In genomic region chr3:123698813-123699212, GRCh38 we compare ENCODE assay signal across 22 cellular contexts.
DNase-seq lines count a peak whose midpoint lies in the region; ATAC-seq and TF ChIP-seq lines count a peak whose summit lies in the region.
"Had no signal": no experiment of that assay in that cellular context is flagged by ENCODE, and none has a peak within 500 bp of the region (broad histone marks: within the 10 kb centered on the region; RNA-seq: fewer than 3 reads in every experiment).

No MANE protein-coding gene starts in this region.

- H3K9me3 Mint-ChIP-seq in nephron: no peaks in the 10 kb centered on the region
- no peaks in the 10 kb centered on the region for H3K9me3 Mint-ChIP-seq in stimulated activated effector memory CD8-positive, alpha-beta T cell treated with anti-CD3 and anti-CD28 coated beads, Interleukin-12 subunit alpha, Interleukin-12 subunit beta, amount 100 ng/mL, for 72 hours
- H3K9me3 Mint-ChIP-seq: stimulated activated memory B cell treated with anti-CD40 and anti-IgM and Interleukin-4, amounts not matched to agents 10 μg/mL and 1 μg/mL and 100 μg/mL, for 72 hours had no signal

- H3K4me3 Mint-ChIP-seq in nephron: peak overlapping the region; percentile 91 to 96 (median 92)
- H3K4me3 Mint-ChIP-seq in stimulated activated effector memory CD8-positive, alpha-beta T cell treated with anti-CD3 and anti-CD28 coated beads, Interleukin-12 subunit alpha, Interleukin-12 subunit beta, amount 100 ng/mL, for 72 hours: no peak overlapping the region
- H3K4me3 Mint-ChIP-seq: stimulated activated memory B cell treated with anti-CD40 and anti-IgM and Interleukin-4, amounts not matched to agents 10 μg/mL and 1 μg/mL and 100 μg/mL, for 72 hours had no signal

- peaks cover 6 to 16% of the 10 kb centered on the region in 2 donors for H3K36me3 ChIP-seq in ascending aorta
- H3K36me3 ChIP-seq in esophagus (ENCODE audit: control insufficient read depth in 2 of 2, insufficient read depth in 2 of 2, low read length in 1 of 2): no peaks in the 10 kb centered on the region
- peaks cover 5% of the 10 kb centered on the region for H3K36me3 ChIP-seq in thoracic aorta
- H3K36me3 ChIP-seq: pancreas had no signal

- peaks cover 12 to 40% of the 10 kb centered on the region in 2 donors for H3K4me1 ChIP-seq in ascending aorta
- H3K4me1 ChIP-seq in esophagus (ENCODE audit: control insufficient read depth in 2 of 2, insufficient read depth in 2 of 2, low read length in 1 of 2): peaks cover 2 to 3% of the 10 kb centered on the region in 2 donors
- H3K4me1 ChIP-seq in thoracic aorta (ENCODE audit: control insufficient read depth in 1 of 2, low read depth in 2 of 2): peaks cover 31 to 54% of the 10 kb centered on the region in 2 donors
- H3K4me1 ChIP-seq: pancreas had no signal

- H3K4me1 Mint-ChIP-seq in nephron: peaks cover 80% of the 10 kb centered on the region
- H3K4me1 Mint-ChIP-seq in stimulated activated effector memory CD8-positive, alpha-beta T cell treated with anti-CD3 and anti-CD28 coated beads, Interleukin-12 subunit alpha, Interleukin-12 subunit beta, amount 100 ng/mL, for 72 hours: no peaks in the 10 kb centered on the region

- H3K27ac ChIP-seq in ascending aorta: peak overlapping the region; percentile 91 to 92
- peak overlapping the region; percentile 45 to 79 for H3K27ac ChIP-seq in esophagus (ENCODE audit: low read depth in 2 of 2, low read length in 1 of 2)
- peak overlapping the region; percentile 87 to 94 for H3K27ac ChIP-seq in thoracic aorta
- H3K27ac ChIP-seq: pancreas, SK-N-MC had no signal

- H3K27ac Mint-ChIP-seq in nephron: peak overlapping the region; percentile 94 to 99 (median 96)
- H3K27ac Mint-ChIP-seq in stimulated activated effector memory CD8-positive, alpha-beta T cell treated with anti-CD3 and anti-CD28 coated beads, Interleukin-12 subunit alpha, Interleukin-12 subunit beta, amount 100 ng/mL, for 72 hours: no peak overlapping the region
- H3K27ac Mint-ChIP-seq: stimulated activated memory B cell treated with anti-CD40 and anti-IgM and Interleukin-4, amounts not matched to agents 10 μg/mL and 1 μg/mL and 100 μg/mL, for 72 hours had no signal

- ATAC-seq in thoracic aorta (ENCODE audit: insufficient number of reproducible peaks, low FRiP score, low read depth): no peak
- ATAC-seq in GM21423 (IDR thresholded peaks at IDR 0.05; ENCODE audit: unreplicated experiment): no peak
- no peak for ATAC-seq in stimulated activated effector memory CD8-positive, alpha-beta T cell treated with anti-CD3 and anti-CD28 coated beads, Interleukin-12 subunit alpha, Interleukin-12 subunit beta, amount 100 ng/mL, for 72 hours
- no peak for ATAC-seq in HG03565 (IDR thresholded peaks at IDR 0.05; ENCODE audit: unreplicated experiment)
- ATAC-seq: pancreas; stimulated activated memory B cell treated with anti-CD40 and anti-IgM and Interleukin-4, amounts not matched to agents 10 μg/mL and 1 μg/mL and 100 μg/mL, for 72 hours had no signal

- H3K36me3 Mint-ChIP-seq in nephron (ENCODE audit: low read depth): no peaks in the 10 kb centered on the region
- H3K36me3 Mint-ChIP-seq in stimulated activated effector memory CD8-positive, alpha-beta T cell treated with anti-CD3 and anti-CD28 coated beads, Interleukin-12 subunit alpha, Interleukin-12 subunit beta, amount 100 ng/mL, for 72 hours: no peaks in the 10 kb centered on the region
- H3K36me3 Mint-ChIP-seq: stimulated activated memory B cell treated with anti-CD40 and anti-IgM and Interleukin-4, amounts not matched to agents 10 μg/mL and 1 μg/mL and 100 μg/mL, for 72 hours had no signal

- H3K27me3 Mint-ChIP-seq in nephron (ENCODE audit: low read depth): no peaks in the 10 kb centered on the region

- intact Hi-C loops in ascending aorta (cut with DNase I): no loop called here

- H3K27me3 ChIP-seq in ascending aorta (no peaks in the 10 kb centered on the region), esophagus (ENCODE audit: control insufficient read depth in 1 of 2, insufficient read depth in 2 of 2, low read length in 2 of 2) (no peaks in the 10 kb centered on the region), thoracic aorta (replicated peaks; ENCODE audit: insufficient read depth) (no peaks in the 10 kb centered on the region)
- H3K27me3 ChIP-seq: pancreas had no signal

- no peak for DNase-seq in ascending aorta (ENCODE audit: low spot score in 2 of 2)
- DNase-seq in thoracic aorta (ENCODE audit: low spot score): no peak
- no peak for DNase-seq in stimulated activated effector memory CD8-positive, alpha-beta T cell treated with anti-CD3 and anti-CD28 coated beads, Interleukin-12 subunit alpha, Interleukin-12 subunit beta, amount 100 ng/mL, for 72 hours (ENCODE audit: low spot score in 2 of 2)
- DNase-seq in HT-29 (ENCODE audit: low spot score): no peak
- DNase-seq: activated CD4-positive, alpha-beta T cell treated with anti-CD3 and anti-CD28 coated beads for 48 hours; activated CD8-positive, alpha-beta memory T cell treated with anti-CD3 and anti-CD28 coated beads, Interleukin-2, amount 50 U/mL, for 4 hours; activated gamma-delta T cell treated with Interleukin-2 at 50 U/mL for 16 hours; anterior cingulate cortex; COR-L47; dermis blood vessel endothelial cell; erythroblast; HCEC 1CT; Kasumi-1; NCI-H1417; NCI-H2171 treated with DMSO at 0.1 percent for 48 hours; pancreas had no signal

- WGBS in esophagus, 2 donors: 45 to 52% methylated on average over 5 of the region's 5 CpGs

- peak overlapping the region; percentile 49 to 84 for H3K4me3 ChIP-seq in ascending aorta
- H3K4me3 ChIP-seq in esophagus (ENCODE audit: low read depth in 1 of 2, low read length in 2 of 2): peak overlapping the region; percentile 41 to 50
- peak overlapping the region; percentile 86 for H3K4me3 ChIP-seq in thoracic aorta
- H3K4me3 ChIP-seq: pancreas, SK-N-MC had no signal

- no peaks in the 10 kb centered on the region for H3K9me3 ChIP-seq in ascending aorta
- H3K9me3 ChIP-seq in esophagus (ENCODE audit: control insufficient read depth in 2 of 2, insufficient read depth in 1 of 2, low read depth in 1 of 2, low read length in 1 of 2): no peaks in the 10 kb centered on the region
- H3K9me3 ChIP-seq in thoracic aorta: no peaks in the 10 kb centered on the region
- H3K9me3 ChIP-seq: pancreas had no signal

- TF ChIP-seq CTCF in ascending aorta (IDR thresholded peaks at IDR 0.05) (no peak), nephron (IDR thresholded peaks at IDR 0.05; ENCODE audit: unreplicated experiment in 3 of 3) (no peak), thoracic aorta (IDR thresholded peaks at IDR 0.05) (no peak)
